1 cellular context compared by ENCODE assay signal in the genomic region with DNA sequence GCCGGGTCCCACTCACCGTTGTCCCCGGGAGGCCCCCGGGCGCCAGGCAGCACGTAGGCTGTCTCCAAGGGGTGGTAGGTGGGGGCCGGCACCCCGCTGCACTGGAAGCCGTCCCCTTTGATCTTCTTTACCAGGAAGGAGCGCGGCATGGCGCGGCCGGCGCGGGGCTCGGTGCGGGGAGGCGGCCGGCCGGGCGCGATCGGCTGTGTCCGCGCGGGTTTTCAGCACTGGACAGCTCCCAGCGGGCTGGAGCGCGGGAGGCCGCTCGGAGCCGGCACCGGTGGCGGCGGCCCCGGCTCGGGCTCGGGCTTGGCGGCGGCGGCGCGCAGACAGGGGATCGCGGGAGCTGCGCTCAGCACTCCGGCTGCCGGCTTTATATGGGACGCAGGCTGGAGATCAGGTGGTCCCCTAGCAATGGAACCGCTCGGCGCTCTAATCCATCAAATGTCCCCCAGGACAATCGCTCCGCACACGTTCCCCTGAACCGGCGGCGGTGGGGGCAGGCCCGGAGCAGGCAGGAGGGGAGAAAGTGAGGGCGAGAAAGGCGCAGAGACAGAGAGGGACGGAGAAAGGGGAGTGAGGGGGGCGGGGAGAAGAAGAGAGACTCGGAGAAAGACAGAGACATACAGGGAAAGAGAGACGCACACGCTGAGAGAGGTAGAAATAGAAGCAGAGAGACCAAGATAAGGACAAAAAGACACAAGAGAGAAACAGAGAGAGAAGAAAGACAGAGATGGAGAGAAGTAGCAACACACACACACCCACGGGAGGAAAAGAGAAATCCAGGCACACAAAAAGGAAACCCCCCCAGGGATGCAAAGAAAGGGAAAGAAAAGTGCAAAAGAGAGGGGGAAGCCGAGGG.
TF ChIP-seq lines count a peak whose summit lies in the region.

A gene (minus strand): TSS at position 350 of the 862 bp plus-strand sequence. CDS start 201 bp downstream, at position 149.

TF ChIP-seq in HepG2, 621 proteins besides CTCF, POLR2A, EP300 and RAD21 (continued from another document and continues in another):
- TF ChIP-seq, protein P1, sequence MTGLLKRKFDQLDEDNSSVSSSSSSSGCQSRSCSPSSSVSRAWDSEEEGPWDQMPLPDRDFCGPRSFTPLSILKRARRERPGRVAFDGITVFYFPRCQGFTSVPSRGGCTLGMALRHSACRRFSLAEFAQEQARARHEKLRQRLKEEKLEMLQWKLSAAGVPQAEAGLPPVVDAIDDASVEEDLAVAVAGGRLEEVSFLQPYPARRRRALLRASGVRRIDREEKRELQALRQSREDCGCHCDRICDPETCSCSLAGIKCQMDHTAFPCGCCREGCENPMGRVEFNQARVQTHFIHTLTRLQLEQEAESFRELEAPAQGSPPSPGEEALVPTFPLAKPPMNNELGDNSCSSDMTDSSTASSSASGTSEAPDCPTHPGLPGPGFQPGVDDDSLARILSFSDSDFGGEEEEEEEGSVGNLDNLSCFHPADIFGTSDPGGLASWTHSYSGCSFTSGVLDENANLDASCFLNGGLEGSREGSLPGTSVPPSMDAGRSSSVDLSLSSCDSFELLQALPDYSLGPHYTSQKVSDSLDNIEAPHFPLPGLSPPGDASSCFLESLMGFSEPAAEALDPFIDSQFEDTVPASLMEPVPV (CRISPR knock-in tag; IDR thresholded peaks at IDR 0.05): no peak
- TF ChIP-seq ZNF761 (CRISPR knock-in tag; conservative IDR thresholded peaks at IDR 0.05): peak; percentile 95
- TF ChIP-seq RXRA (CRISPR knock-in tag; IDR thresholded peaks at IDR 0.05): no peak; the same call in 1 of the 2 replicates
- TF ChIP-seq, protein P2, sequence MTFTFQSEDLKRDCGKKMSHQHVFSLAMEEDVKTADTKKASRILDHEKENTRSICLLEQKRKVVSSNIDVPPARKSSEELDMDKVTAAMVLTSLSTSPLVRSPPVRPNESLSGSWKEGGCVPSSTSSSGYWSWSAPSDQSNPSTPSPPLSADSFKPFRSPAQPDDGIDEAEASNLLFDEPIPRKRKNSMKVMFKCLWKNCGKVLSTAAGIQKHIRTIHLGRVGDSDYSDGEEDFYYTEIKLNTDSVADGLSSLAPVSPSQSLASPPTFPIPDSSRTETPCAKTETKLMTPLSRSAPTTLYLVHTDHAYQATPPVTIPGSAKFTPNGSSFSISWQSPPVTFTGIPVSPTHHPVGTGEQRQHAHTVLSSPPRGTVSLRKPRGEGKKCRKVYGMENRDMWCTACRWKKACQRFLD (CRISPR knock-in tag; IDR thresholded peaks at IDR 0.05; ENCODE audit: borderline replicate concordance): peak; percentile 94; the same call in 1 of the 2 replicates
- no peak for TF ChIP-seq RBM22 (optimal IDR thresholded peaks at IDR 0.05; ENCODE audit: low read length)
- TF ChIP-seq SMARCE1 (IDR thresholded peaks at IDR 0.05; ENCODE audit: borderline replicate concordance): peak; percentile 94; the same call in 1 of the 2 replicates
- TF ChIP-seq ZNF780A (CRISPR knock-in tag; IDR thresholded peaks at IDR 0.05): no peak
- TF ChIP-seq ZNF749 (CRISPR knock-in tag; IDR thresholded peaks at IDR 0.05; ENCODE audit: borderline replicate concordance): peak; percentile 99
- TF ChIP-seq ZBTB3 (CRISPR knock-in tag; IDR thresholded peaks at IDR 0.05; ENCODE audit: borderline replicate concordance, low read depth): peak; percentile 71; the same call in 1 of the 2 replicates
- no peak for TF ChIP-seq MAFG (CRISPR knock-in tag; IDR thresholded peaks at IDR 0.05)
- TF ChIP-seq, protein P3, sequence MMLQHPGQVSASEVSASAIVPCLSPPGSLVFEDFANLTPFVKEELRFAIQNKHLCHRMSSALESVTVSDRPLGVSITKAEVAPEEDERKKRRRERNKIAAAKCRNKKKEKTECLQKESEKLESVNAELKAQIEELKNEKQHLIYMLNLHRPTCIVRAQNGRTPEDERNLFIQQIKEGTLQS (CRISPR knock-in tag; IDR thresholded peaks at IDR 0.05): peak; percentile 87
- no peak for TF ChIP-seq HOXA7 (CRISPR knock-in tag; IDR thresholded peaks at IDR 0.05)
- no peak for TF ChIP-seq NFE2L2 (IDR thresholded peaks at IDR 0.05; ENCODE audit: low read length)
- TF ChIP-seq POLR2AphosphoS2 (IDR thresholded peaks at IDR 0.05; ENCODE audit: low read depth, low read length): no peak
- TF ChIP-seq THAP11 (CRISPR knock-in tag; IDR thresholded peaks at IDR 0.05): peak; percentile 82
- TF ChIP-seq MIER2 (CRISPR knock-in tag; IDR thresholded peaks at IDR 0.05): peak; percentile 94
- TF ChIP-seq, protein P4, sequence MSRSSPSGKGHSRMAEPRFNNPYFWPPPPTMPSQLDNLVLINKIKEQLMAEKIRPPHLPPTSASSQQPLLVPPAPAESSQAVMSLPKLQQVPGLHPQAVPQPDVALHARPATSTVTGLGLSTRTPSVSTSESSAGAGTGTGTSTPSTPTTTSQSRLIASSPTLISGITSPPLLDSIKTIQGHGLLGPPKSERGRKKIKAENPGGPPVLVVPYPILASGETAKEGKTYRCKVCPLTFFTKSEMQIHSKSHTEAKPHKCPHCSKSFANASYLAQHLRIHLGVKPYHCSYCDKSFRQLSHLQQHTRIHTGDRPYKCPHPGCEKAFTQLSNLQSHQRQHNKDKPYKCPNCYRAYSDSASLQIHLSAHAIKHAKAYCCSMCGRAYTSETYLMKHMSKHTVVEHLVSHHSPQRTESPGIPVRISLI (CRISPR knock-in tag; IDR thresholded peaks at IDR 0.05; ENCODE audit: borderline replicate concordance): no peak; the same call in 1 of the 2 replicates
- TF ChIP-seq, protein P5, sequence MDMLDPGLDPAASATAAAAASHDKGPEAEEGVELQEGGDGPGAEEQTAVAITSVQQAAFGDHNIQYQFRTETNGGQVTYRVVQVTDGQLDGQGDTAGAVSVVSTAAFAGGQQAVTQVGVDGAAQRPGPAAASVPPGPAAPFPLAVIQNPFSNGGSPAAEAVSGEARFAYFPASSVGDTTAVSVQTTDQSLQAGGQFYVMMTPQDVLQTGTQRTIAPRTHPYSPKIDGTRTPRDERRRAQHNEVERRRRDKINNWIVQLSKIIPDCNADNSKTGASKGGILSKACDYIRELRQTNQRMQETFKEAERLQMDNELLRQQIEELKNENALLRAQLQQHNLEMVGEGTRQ (IDR thresholded peaks at IDR 0.05; ENCODE audit: low read depth, low read length): no peak
- TF ChIP-seq, protein P5 (CRISPR knock-in tag; IDR thresholded peaks at IDR 0.05; ENCODE audit: borderline replicate concordance): no peak
- TF ChIP-seq, protein P6, sequence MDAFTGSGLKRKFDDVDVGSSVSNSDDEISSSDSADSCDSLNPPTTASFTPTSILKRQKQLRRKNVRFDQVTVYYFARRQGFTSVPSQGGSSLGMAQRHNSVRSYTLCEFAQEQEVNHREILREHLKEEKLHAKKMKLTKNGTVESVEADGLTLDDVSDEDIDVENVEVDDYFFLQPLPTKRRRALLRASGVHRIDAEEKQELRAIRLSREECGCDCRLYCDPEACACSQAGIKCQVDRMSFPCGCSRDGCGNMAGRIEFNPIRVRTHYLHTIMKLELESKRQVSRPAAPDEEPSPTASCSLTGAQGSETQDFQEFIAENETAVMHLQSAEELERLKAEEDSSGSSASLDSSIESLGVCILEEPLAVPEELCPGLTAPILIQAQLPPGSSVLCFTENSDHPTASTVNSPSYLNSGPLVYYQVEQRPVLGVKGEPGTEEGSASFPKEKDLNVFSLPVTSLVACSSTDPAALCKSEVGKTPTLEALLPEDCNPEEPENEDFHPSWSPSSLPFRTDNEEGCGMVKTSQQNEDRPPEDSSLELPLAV (CRISPR knock-in tag; conservative IDR thresholded peaks at IDR 0.05; ENCODE audit: low read depth): peak; percentile 90
- no peak; the same call in 1 of the 2 replicates for TF ChIP-seq ZNF224 (CRISPR knock-in tag; IDR thresholded peaks at IDR 0.05)
- TF ChIP-seq ZFAT (CRISPR knock-in tag; conservative IDR thresholded peaks at IDR 0.05): no peak; the same call in 1 of the 2 replicates
- TF ChIP-seq ZNF44 (CRISPR knock-in tag; IDR thresholded peaks at IDR 0.05): peak; percentile 29; the same call in 1 of the 2 replicates
- no peak for TF ChIP-seq FIP1L1 (IDR thresholded peaks at IDR 0.05; ENCODE audit: borderline replicate concordance, insufficient read depth, low read depth, low read length)
- TF ChIP-seq, protein P7, sequence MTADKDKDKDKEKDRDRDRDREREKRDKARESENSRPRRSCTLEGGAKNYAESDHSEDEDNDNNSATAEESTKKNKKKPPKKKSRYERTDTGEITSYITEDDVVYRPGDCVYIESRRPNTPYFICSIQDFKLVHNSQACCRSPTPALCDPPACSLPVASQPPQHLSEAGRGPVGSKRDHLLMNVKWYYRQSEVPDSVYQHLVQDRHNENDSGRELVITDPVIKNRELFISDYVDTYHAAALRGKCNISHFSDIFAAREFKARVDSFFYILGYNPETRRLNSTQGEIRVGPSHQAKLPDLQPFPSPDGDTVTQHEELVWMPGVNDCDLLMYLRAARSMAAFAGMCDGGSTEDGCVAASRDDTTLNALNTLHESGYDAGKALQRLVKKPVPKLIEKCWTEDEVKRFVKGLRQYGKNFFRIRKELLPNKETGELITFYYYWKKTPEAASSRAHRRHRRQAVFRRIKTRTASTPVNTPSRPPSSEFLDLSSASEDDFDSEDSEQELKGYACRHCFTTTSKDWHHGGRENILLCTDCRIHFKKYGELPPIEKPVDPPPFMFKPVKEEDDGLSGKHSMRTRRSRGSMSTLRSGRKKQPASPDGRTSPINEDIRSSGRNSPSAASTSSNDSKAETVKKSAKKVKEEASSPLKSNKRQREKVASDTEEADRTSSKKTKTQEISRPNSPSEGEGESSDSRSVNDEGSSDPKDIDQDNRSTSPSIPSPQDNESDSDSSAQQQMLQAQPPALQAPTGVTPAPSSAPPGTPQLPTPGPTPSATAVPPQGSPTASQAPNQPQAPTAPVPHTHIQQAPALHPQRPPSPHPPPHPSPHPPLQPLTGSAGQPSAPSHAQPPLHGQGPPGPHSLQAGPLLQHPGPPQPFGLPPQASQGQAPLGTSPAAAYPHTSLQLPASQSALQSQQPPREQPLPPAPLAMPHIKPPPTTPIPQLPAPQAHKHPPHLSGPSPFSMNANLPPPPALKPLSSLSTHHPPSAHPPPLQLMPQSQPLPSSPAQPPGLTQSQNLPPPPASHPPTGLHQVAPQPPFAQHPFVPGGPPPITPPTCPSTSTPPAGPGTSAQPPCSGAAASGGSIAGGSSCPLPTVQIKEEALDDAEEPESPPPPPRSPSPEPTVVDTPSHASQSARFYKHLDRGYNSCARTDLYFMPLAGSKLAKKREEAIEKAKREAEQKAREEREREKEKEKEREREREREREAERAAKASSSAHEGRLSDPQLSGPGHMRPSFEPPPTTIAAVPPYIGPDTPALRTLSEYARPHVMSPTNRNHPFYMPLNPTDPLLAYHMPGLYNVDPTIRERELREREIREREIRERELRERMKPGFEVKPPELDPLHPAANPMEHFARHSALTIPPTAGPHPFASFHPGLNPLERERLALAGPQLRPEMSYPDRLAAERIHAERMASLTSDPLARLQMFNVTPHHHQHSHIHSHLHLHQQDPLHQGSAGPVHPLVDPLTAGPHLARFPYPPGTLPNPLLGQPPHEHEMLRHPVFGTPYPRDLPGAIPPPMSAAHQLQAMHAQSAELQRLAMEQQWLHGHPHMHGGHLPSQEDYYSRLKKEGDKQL (CRISPR knock-in tag; IDR thresholded peaks at IDR 0.05; ENCODE audit: low read depth): peak; percentile 48; the same call in 1 of the 2 replicates
- TF ChIP-seq, protein P8, sequence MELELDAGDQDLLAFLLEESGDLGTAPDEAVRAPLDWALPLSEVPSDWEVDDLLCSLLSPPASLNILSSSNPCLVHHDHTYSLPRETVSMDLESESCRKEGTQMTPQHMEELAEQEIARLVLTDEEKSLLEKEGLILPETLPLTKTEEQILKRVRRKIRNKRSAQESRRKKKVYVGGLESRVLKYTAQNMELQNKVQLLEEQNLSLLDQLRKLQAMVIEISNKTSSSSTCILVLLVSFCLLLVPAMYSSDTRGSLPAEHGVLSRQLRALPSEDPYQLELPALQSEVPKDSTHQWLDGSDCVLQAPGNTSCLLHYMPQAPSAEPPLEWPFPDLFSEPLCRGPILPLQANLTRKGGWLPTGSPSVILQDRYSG (CRISPR knock-in tag; IDR thresholded peaks at IDR 0.05): peak; percentile 99
- TF ChIP-seq TAF1 (CRISPR knock-in tag; IDR thresholded peaks at IDR 0.05): no peak
- TF ChIP-seq ETV5 (CRISPR knock-in tag; IDR thresholded peaks at IDR 0.05; ENCODE audit: borderline replicate concordance): no peak
- TF ChIP-seq FOXO1 (CRISPR knock-in tag; IDR thresholded peaks at IDR 0.05): peak; percentile 88
- TF ChIP-seq NFYB (CRISPR knock-in tag; IDR thresholded peaks at IDR 0.05): 0 out of 2 replicates have a peak, but pooled peaks have one; percentile 12
- peak; percentile 67 for TF ChIP-seq HDAC1 (CRISPR knock-in tag; IDR thresholded peaks at IDR 0.05)
- TF ChIP-seq HOXA5 (CRISPR knock-in tag; IDR thresholded peaks at IDR 0.05): peak; percentile 98
- TF ChIP-seq ZNF143 (CRISPR knock-in tag; IDR thresholded peaks at IDR 0.05): no peak
- TF ChIP-seq, protein P9, sequence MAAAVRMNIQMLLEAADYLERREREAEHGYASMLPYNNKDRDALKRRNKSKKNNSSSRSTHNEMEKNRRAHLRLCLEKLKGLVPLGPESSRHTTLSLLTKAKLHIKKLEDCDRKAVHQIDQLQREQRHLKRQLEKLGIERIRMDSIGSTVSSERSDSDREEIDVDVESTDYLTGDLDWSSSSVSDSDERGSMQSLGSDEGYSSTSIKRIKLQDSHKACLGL (CRISPR knock-in tag; IDR thresholded peaks at IDR 0.05): peak; percentile 97; the same call in 1 of the 2 replicates
- no peak for TF ChIP-seq BRD4 (CRISPR knock-in tag; IDR thresholded peaks at IDR 0.05)
- peak; percentile 95 for TF ChIP-seq EED (CRISPR knock-in tag; IDR thresholded peaks at IDR 0.05)
- TF ChIP-seq, protein P10, sequence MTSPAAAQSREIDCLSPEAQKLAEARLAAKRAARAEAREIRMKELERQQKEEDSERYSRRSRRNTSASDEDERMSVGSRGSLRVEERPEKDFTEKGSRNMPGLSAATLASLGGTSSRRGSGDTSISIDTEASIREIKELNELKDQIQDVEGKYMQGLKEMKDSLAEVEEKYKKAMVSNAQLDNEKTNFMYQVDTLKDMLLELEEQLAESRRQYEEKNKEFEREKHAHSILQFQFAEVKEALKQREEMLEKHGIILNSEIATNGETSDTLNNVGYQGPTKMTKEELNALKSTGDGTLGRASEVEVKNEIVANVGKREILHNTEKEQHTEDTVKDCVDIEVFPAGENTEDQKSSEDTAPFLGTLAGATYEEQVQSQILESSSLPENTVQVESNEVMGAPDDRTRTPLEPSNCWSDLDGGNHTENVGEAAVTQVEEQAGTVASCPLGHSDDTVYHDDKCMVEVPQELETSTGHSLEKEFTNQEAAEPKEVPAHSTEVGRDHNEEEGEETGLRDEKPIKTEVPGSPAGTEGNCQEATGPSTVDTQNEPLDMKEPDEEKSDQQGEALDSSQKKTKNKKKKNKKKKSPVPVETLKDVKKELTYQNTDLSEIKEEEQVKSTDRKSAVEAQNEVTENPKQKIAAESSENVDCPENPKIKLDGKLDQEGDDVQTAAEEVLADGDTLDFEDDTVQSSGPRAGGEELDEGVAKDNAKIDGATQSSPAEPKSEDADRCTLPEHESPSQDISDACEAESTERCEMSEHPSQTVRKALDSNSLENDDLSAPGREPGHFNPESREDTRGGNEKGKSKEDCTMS (CRISPR knock-in tag; conservative IDR thresholded peaks at IDR 0.05): no peak
- no peak for TF ChIP-seq ZC3H4 (CRISPR knock-in tag; IDR thresholded peaks at IDR 0.05; ENCODE audit: borderline replicate concordance)
- no peak for TF ChIP-seq MAZ (IDR thresholded peaks at IDR 0.05; ENCODE audit: borderline replicate concordance, low read depth, low read length)
- peak; percentile 100 for TF ChIP-seq MAZ (CRISPR knock-in tag; IDR thresholded peaks at IDR 0.05; ENCODE audit: low read depth)
